ENCODE assay signal across 15 cellular contexts in the genomic region with DNA sequence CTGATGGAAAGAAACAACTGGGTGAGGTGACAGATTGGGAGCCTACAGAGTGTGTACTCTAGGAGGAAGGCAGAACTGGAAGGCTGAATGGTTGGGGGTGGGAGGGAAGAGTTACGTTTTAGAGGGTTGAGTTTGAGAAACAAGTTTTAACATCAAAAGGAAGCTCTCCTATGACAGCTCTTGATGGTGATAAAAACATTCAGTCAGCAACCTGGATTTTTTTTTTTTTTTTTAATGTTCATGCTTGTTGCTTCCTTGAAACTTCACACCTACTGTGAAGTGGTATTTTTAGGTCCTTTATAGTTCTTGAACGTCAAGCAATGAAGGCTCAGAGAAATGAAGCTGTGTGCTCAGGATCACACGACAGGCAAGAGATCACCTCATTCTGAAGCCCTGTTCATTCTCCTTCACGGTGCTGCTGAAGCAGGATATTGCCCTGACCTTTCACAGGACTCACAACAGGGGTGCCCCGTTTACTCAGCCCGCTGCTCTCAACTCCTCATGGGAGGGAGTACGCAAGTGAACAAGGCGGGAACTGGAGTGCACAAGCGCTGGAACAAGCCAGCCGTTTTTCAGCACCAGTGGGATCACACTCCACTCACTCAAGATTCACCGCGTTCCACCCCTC. TPM values are rescaled to one million over a fixed set of nuclear protein-coding genes. Genes with fewer than 3 reads are reported as not detected.
A peak's percentile ranks its signal among the peaks of the same experiment; 100 is the strongest.
DNase-seq lines count a peak whose midpoint lies in the region; ATAC-seq lines count a peak whose summit lies in the region.
"Had no signal": no experiment of that assay in that cellular context is flagged by ENCODE, and none has a peak within 500 bp of the region (broad histone marks: within the 10 kb centered on the region; RNA-seq: fewer than 3 reads in every experiment).

No MANE protein-coding gene starts in this region.

- no peak overlapping the region for H3K4me3 ChIP-seq in NT2/D1 (ENCODE audit: insufficient read length, low read depth)
- H3K4me3 ChIP-seq: mucosa of descending colon had no signal

- no peaks in the 10 kb centered on the region for H3K9me3 Mint-ChIP-seq in central memory CD8-positive, alpha-beta T cell

- peak; percentile 22 for DNase-seq in activated CD4-positive, alpha-beta T cell treated with anti-CD3 and anti-CD28 coated beads for 48 hours
- DNase-seq in activated CD4-positive, alpha-beta T cell treated with anti-CD3 and anti-CD28 coated beads for 1 hour: no peak
- DNase-seq in NT2/D1 (ENCODE audit: low read depth, low spot score) (no peak), smooth muscle cell of the brain vasculature (ENCODE audit: low read depth, low spot score) (peak; percentile 86), germinal center (ENCODE audit: low spot score) (no peak), RKO (ENCODE audit: low spot score) (no peak), mucosa of gallbladder (ENCODE audit: low spot score) (no peak)
- DNase-seq in central memory CD8-positive, alpha-beta T cell (ENCODE audit: low spot score in 2 of 2): peak in 1 of 2 donors; percentile 33
- DNase-seq: activated CD4-positive, CD25-positive, alpha-beta regulatory T cell; mucosa of descending colon; NCI-H1694; RPMI8226; stimulated activated CD4-positive, alpha-beta T cell treated with anti-CD3 and anti-CD28 coated beads, Interleukin-15, amount 100 ng/mL, for 24 hours had no signal

- no peaks in the 10 kb centered on the region for H3K27me3 Mint-ChIP-seq in central memory CD8-positive, alpha-beta T cell

- H3K9ac ChIP-seq in NT2/D1 (ENCODE audit: insufficient read length, low read depth): peak overlapping the region; percentile 88

- H3K4me1 ChIP-seq in NT2/D1 (ENCODE audit: insufficient read depth, insufficient read length): peaks cover 14% of the 10 kb centered on the region

- H3K4me1 Mint-ChIP-seq in central memory CD8-positive, alpha-beta T cell: peaks cover 66% of the 10 kb centered on the region

- H3K27ac Mint-ChIP-seq in central memory CD8-positive, alpha-beta T cell (ENCODE audit: low read depth): peak overlapping the region; percentile 89

- H3K36me3 Mint-ChIP-seq in central memory CD8-positive, alpha-beta T cell (ENCODE audit: insufficient read depth): peaks cover 13% of the 10 kb centered on the region

- ATAC-seq in central memory CD8-positive, alpha-beta T cell (replicated peaks; ENCODE audit: extremely low read depth, poor library complexity, severe bottlenecking): peak; percentile 59
- ATAC-seq: mucosa of descending colon had no signal

- H3K4me3 Mint-ChIP-seq in central memory CD8-positive, alpha-beta T cell: peak overlapping the region; percentile 95

- peaks cover 9% of the 10 kb centered on the region for H3K36me3 ChIP-seq in NT2/D1 (ENCODE audit: insufficient read depth, insufficient read length, low read length)

- no peaks in the 10 kb centered on the region for H3K9me3 ChIP-seq in NT2/D1 (ENCODE audit: insufficient read depth, low read length)
- H3K9me3 ChIP-seq: mucosa of descending colon had no signal

- peaks cover 36% of the 10 kb centered on the region for H3K27me3 ChIP-seq in NT2/D1 (ENCODE audit: insufficient read depth, insufficient read length)

RNA-seq across cellular contexts. Expression of a gene that starts 1.6 kb away (rescaled TPM):
- total RNA-seq in mucosa of gallbladder: 103 TPM

RNA-seq across cellular contexts. Expression of a gene that starts 6.0 kb away (rescaled TPM):
- 70.6 TPM for total RNA-seq in mucosa of gallbladder

RNA-seq across cellular contexts. Expression of a gene that starts 11.9 kb away (rescaled TPM):
- total RNA-seq in mucosa of gallbladder: 18.5 TPM

RNA-seq across cellular contexts. Expression of a gene that starts 39.6 kb away (rescaled TPM):
- total RNA-seq in mucosa of gallbladder: 23.2 TPM
- total RNA-seq: A673 had no signal

RNA-seq across cellular contexts. Expression of a gene that starts 45.0 kb away (rescaled TPM):
- 0.17 TPM for total RNA-seq in mucosa of gallbladder
- total RNA-seq: A673, temporal lobe had no signal

Comparison
In these comparisons a context has a peak if more than half of its experiments do, and no peak if none do; other contexts are left out.
1. DNase-seq: peak in activated CD4-positive, alpha-beta T cell treated with anti-CD3 and anti-CD28 coated beads for 48 hours (single experiment) and smooth muscle cell of the brain vasculature (single experiment); none in activated CD4-positive, alpha-beta T cell treated with anti-CD3 and anti-CD28 coated beads for 1 hour (single experiment), NT2/D1 (single experiment), germinal center (single experiment), RKO (single experiment) and mucosa of gallbladder (single experiment).